2 cellular contexts compared by ENCODE assay signal in genomic region chr13:102682727-102683126, GRCh38.
A peak's percentile ranks its signal among the peaks of the same experiment; 100 is the strongest.
TF ChIP-seq lines count a peak whose summit lies in the region.

No MANE protein-coding gene starts in this region.

TF ChIP-seq in HEK293, 187 proteins besides CTCF, POLR2A, EP300 and RAD21 (continued from another document):
- TF ChIP-seq ZNF664 (tag by site-specific recombination; IDR thresholded peaks at IDR 0.05) = peak; percentile 40; the same call in 1 of the 2 replicates

TF ChIP-seq in GM12878, 131 proteins besides CTCF, POLR2A, EP300 and RAD21:
- TF ChIP-seq SUPT20H (IDR thresholded peaks at IDR 0.05; ENCODE audit: borderline replicate concordance, control insufficient read depth, low read depth, low read length) (no peak), RFX5 (IDR thresholded peaks at IDR 0.05; ENCODE audit: low read depth, low read length) (no peak), SMARCA5 (IDR thresholded peaks at IDR 0.05) (no peak), BCL3 (IDR thresholded peaks at IDR 0.05; ENCODE audit: borderline replicate concordance, insufficient read depth, low read depth, low read length, poor library complexity, severe bottlenecking) (no peak), ZBTB40 (IDR thresholded peaks at IDR 0.05; ENCODE audit: borderline replicate concordance) (no peak), CHD2 (IDR thresholded peaks at IDR 0.05; ENCODE audit: borderline replicate concordance, low read depth, low read length) (no peak), NR2F1 (conservative IDR thresholded peaks at IDR 0.05) (no peak), NRF1 (conservative IDR thresholded peaks at IDR 0.05; ENCODE audit: low read depth, low read length) (no peak), WRNIP1 (IDR thresholded peaks at IDR 0.05; ENCODE audit: borderline replicate concordance, low read depth, low read length) (no peak), BMI1 (IDR thresholded peaks at IDR 0.05; ENCODE audit: borderline replicate concordance) (no peak), RELA (IDR thresholded peaks at IDR 0.05; ENCODE audit: borderline replicate concordance, partially characterized antibody) (no peak), TCF12 (IDR thresholded peaks at IDR 0.05; ENCODE audit: low read depth, low read length) (no peak), EGR1 (IDR thresholded peaks at IDR 0.05; ENCODE audit: borderline replicate concordance in 1 of 2, low read depth in 2 of 2, low read length in 2 of 2) (no peak), TCF3 (IDR thresholded peaks at IDR 0.05; ENCODE audit: borderline replicate concordance, insufficient read depth, low read depth, low read length) (no peak), ATF3 (IDR thresholded peaks at IDR 0.05; ENCODE audit: borderline replicate concordance, extremely low read depth, low read depth, low read length) (no peak), CBFB (IDR thresholded peaks at IDR 0.05; ENCODE audit: low read depth) (no peak)
